19 cellular contexts compared by ENCODE assay signal in genomic region chr9:127498298-127498697, GRCh38.
"Had no signal": no experiment of that assay in that cellular context is flagged by ENCODE, and none has a peak within 500 bp of the region (broad histone marks: within the 10 kb centered on the region; RNA-seq: fewer than 3 reads in every experiment).

No MANE protein-coding gene starts in this region.

- ATAC-seq: left ventricle myocardium superior; psoas muscle; right lobe of liver; stimulated activated memory B cell treated with anti-CD40 and anti-IgM and Interleukin-4, amounts not matched to agents 10 μg/mL and 1 μg/mL and 100 μg/mL, for 72 hours had no signal

- H3K36me3 ChIP-seq: neural progenitor cell, ovary had no signal

- H3K27me3 ChIP-seq: neural progenitor cell, ovary, right lobe of liver, upper lobe of left lung had no signal

- H3K4me2 ChIP-seq: neural progenitor cell had no signal

- H3K9me3 ChIP-seq: ovary, psoas muscle, right lobe of liver, thoracic aorta, upper lobe of left lung had no signal

- H3K4me1 ChIP-seq: psoas muscle, right lobe of liver had no signal

- H3K4me3 ChIP-seq: neural progenitor cell, ovary, psoas muscle, right lobe of liver, thoracic aorta, upper lobe of left lung had no signal

- H2AFZ ChIP-seq: neural progenitor cell had no signal

- DNase-seq: activated CD4-positive, alpha-beta T cell treated with anti-CD3 and anti-CD28 coated beads, Interleukin-2, amount 50 U/mL, for 4 hours; amygdala; cerebellar nuclear complex; cortex of kidney; effector CD8-positive, alpha-beta T cell; kidney glomerular epithelial cell; left ventricle myocardium superior; ovary; psoas muscle; right lobe of liver; small intestine; stimulated activated CD4-positive, alpha-beta T cell treated with anti-CD3 and anti-CD28 coated beads, Interleukin-4, amount 100 ng/mL, for 24 hours; T-helper 2 cell; upper lobe of left lung had no signal

- H3K9me3 Mint-ChIP-seq: brain; neural progenitor cell; stimulated activated memory B cell treated with anti-CD40 and anti-IgM and Interleukin-4, amounts not matched to agents 10 μg/mL and 1 μg/mL and 100 μg/mL, for 72 hours had no signal

- H3K4me1 Mint-ChIP-seq: stimulated activated memory B cell treated with anti-CD40 and anti-IgM and Interleukin-4, amounts not matched to agents 10 μg/mL and 1 μg/mL and 100 μg/mL, for 72 hours had no signal

- H3K4me3 Mint-ChIP-seq: activated naive CD8-positive, alpha-beta T cell; brain; neural progenitor cell; stimulated activated memory B cell treated with anti-CD40 and anti-IgM and Interleukin-4, amounts not matched to agents 10 μg/mL and 1 μg/mL and 100 μg/mL, for 72 hours had no signal

- H3K27ac ChIP-seq: neural progenitor cell, ovary, psoas muscle, right lobe of liver, thoracic aorta, upper lobe of left lung had no signal

- H3K27ac Mint-ChIP-seq: activated naive CD8-positive, alpha-beta T cell; brain; stimulated activated memory B cell treated with anti-CD40 and anti-IgM and Interleukin-4, amounts not matched to agents 10 μg/mL and 1 μg/mL and 100 μg/mL, for 72 hours had no signal

- H3K9ac ChIP-seq: neural progenitor cell had no signal

- H3K27me3 Mint-ChIP-seq: activated naive CD8-positive, alpha-beta T cell; brain; stimulated activated memory B cell treated with anti-CD40 and anti-IgM and Interleukin-4, amounts not matched to agents 10 μg/mL and 1 μg/mL and 100 μg/mL, for 72 hours had no signal
